Comparison of ENCODE assay signal across 1 cellular context in genomic region chr12:109461049-109461845, GRCh38.
TF ChIP-seq lines count a peak whose summit lies in the region.

No MANE protein-coding gene starts in this region.

TF ChIP-seq in WTC11, 78 proteins besides CTCF, POLR2A, EP300 and RAD21 (continued from another document):
- TF ChIP-seq ATF6 (CRISPR knock-in tag; IDR thresholded peaks at IDR 0.05) (no peak), TEAD1 (CRISPR knock-in tag; IDR thresholded peaks at IDR 0.05) (no peak), RORB (CRISPR knock-in tag; IDR thresholded peaks at IDR 0.05) (no peak), ZNF396 (CRISPR knock-in tag; IDR thresholded peaks at IDR 0.05; ENCODE audit: borderline replicate concordance) (no peak), ZNF423 (CRISPR knock-in tag; IDR thresholded peaks at IDR 0.05) (no peak), JUN (CRISPR knock-in tag; IDR thresholded peaks at IDR 0.05) (no peak)
- TF ChIP-seq, protein P1, sequence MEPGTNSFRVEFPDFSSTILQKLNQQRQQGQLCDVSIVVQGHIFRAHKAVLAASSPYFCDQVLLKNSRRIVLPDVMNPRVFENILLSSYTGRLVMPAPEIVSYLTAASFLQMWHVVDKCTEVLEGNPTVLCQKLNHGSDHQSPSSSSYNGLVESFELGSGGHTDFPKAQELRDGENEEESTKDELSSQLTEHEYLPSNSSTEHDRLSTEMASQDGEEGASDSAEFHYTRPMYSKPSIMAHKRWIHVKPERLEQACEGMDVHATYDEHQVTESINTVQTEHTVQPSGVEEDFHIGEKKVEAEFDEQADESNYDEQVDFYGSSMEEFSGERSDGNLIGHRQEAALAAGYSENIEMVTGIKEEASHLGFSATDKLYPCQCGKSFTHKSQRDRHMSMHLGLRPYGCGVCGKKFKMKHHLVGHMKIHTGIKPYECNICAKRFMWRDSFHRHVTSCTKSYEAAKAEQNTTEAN (CRISPR knock-in tag; IDR thresholded peaks at IDR 0.05) = no peak
- TF ChIP-seq, protein P2, sequence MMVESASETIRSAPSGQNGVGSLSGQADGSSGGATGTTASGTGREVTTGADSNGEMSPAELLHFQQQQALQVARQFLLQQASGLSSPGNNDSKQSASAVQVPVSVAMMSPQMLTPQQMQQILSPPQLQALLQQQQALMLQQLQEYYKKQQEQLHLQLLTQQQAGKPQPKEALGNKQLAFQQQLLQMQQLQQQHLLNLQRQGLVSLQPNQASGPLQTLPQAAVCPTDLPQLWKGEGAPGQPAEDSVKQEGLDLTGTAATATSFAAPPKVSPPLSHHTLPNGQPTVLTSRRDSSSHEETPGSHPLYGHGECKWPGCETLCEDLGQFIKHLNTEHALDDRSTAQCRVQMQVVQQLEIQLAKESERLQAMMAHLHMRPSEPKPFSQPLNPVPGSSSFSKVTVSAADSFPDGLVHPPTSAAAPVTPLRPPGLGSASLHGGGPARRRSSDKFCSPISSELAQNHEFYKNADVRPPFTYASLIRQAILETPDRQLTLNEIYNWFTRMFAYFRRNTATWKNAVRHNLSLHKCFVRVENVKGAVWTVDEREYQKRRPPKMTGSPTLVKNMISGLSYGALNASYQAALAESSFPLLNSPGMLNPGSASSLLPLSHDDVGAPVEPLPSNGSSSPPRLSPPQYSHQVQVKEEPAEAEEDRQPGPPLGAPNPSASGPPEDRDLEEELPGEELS (CRISPR knock-in tag; IDR thresholded peaks at IDR 0.05) = no peak
- TF ChIP-seq, protein P3, sequence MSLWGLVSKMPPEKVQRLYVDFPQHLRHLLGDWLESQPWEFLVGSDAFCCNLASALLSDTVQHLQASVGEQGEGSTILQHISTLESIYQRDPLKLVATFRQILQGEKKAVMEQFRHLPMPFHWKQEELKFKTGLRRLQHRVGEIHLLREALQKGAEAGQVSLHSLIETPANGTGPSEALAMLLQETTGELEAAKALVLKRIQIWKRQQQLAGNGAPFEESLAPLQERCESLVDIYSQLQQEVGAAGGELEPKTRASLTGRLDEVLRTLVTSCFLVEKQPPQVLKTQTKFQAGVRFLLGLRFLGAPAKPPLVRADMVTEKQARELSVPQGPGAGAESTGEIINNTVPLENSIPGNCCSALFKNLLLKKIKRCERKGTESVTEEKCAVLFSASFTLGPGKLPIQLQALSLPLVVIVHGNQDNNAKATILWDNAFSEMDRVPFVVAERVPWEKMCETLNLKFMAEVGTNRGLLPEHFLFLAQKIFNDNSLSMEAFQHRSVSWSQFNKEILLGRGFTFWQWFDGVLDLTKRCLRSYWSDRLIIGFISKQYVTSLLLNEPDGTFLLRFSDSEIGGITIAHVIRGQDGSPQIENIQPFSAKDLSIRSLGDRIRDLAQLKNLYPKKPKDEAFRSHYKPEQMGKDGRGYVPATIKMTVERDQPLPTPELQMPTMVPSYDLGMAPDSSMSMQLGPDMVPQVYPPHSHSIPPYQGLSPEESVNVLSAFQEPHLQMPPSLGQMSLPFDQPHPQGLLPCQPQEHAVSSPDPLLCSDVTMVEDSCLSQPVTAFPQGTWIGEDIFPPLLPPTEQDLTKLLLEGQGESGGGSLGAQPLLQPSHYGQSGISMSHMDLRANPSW (CRISPR knock-in tag; conservative IDR thresholded peaks at IDR 0.05; ENCODE audit: low read depth) = no peak
